In genomic region chr20:2350606-2351005, GRCh38 we compare ENCODE assay signal across 20 cellular contexts. TPM values are rescaled to one million over a fixed set of nuclear protein-coding genes. Genes with fewer than 3 reads are reported as not detected.
DNase-seq lines count a peak whose midpoint lies in the region; ATAC-seq lines count a peak whose summit lies in the region.
"Had no signal": no experiment of that assay in that cellular context is flagged by ENCODE, and none has a peak within 500 bp of the region (broad histone marks: within the 10 kb centered on the region; RNA-seq: fewer than 3 reads in every experiment).

No MANE protein-coding gene starts in this region.

- DNase-seq in H4 (ENCODE audit: low spot score), result peak; percentile 1
- DNase-seq in RPMI7951 (ENCODE audit: low read depth), result peak; percentile 30
- peak; percentile 60 for DNase-seq in islet precursor cell
- no peak for DNase-seq in NCI-H82 treated with DMSO at 0.1 percent for 48 hours (lab: John Stamatoyannopoulos, UW; ENCODE audit: unreplicated experiment)
- no peak for DNase-seq in caudate nucleus (lab: John Stamatoyannopoulos, UW)
- DNase-seq: ACHN; BE2C; C1 segment of cervical spinal cord; CD4-positive, CD25-positive, alpha-beta regulatory T cell; CD8-positive, alpha-beta memory T cell; COR-L47; DMS 273 treated with DMSO at 0.1 percent for 48 hours; DMS53; DND-41; EL; H7 had no signal

- no peak for ATAC-seq in GM21515 (IDR thresholded peaks at IDR 0.05; ENCODE audit: unreplicated experiment)
- ATAC-seq: GM23338 had no signal

- H3K27ac ChIP-seq in caudate nucleus (ENCODE audit: low read depth, low read length), result no peak overlapping the region

RNA-seq across cellular contexts. Expression of gene TGM6, which starts 30.1 kb away (rescaled TPM):
- not detected in 2 replicates for total RNA-seq in H4 (2014; rRNA removed; shearing (Covaris generic))
- total RNA-seq in RPMI7951 (2014; rRNA removed; shearing (Covaris generic)), result not detected in 2 replicates
- total RNA-seq: A172; CD4-positive, CD25-positive, alpha-beta regulatory T cell; CD8-positive, alpha-beta memory T cell; GM23338; H7; HT-29 had no signal

RNA-seq across cellular contexts. Expression of gene TGM3, which starts 54.8 kb away (rescaled TPM):
- not detected in 2 replicates for total RNA-seq in H4 (2014; rRNA removed; shearing (Covaris generic))
- not detected in 2 replicates for total RNA-seq in RPMI7951 (2014; rRNA removed; shearing (Covaris generic))
- total RNA-seq: CD4-positive, CD25-positive, alpha-beta regulatory T cell; CD8-positive, alpha-beta memory T cell; GM23338; HT-29 had no signal

Comparison
In these comparisons a context has a peak if more than half of its experiments do, and no peak if none do; other contexts are left out.
1. DNase-seq: peak in H4 (single experiment), RPMI7951 (single experiment) and islet precursor cell (single experiment); none in NCI-H82 treated with DMSO at 0.1 percent for 48 hours (single experiment) and caudate nucleus (0 of 61).